ENCODE assay signal across 30 cellular contexts in genomic region chr10:129914153-129914855, GRCh38. TPM values are rescaled to one million over a fixed set of nuclear protein-coding genes. Genes with fewer than 3 reads are reported as not detected.
"Had no signal": no experiment of that assay in that cellular context is flagged by ENCODE, and none has a peak within 500 bp of the region (broad histone marks: within the 10 kb centered on the region; RNA-seq: fewer than 3 reads in every experiment).

No MANE protein-coding gene starts in this region.

- ATAC-seq: activated naive CD8-positive, alpha-beta T cell treated with anti-CD3 and anti-CD28 coated beads, Interleukin-2, amount 50 U/mL, for 24 hours; activated T-helper 17 cell treated with anti-CD3 and anti-CD28 coated beads, Interleukin-2, amount 50 U/mL, for 72 hours; body of pancreas; Panc1; Right ventricle myocardium inferior had no signal

- H3K4me3 Mint-ChIP-seq: activated CD4-positive, alpha-beta memory T cell treated with anti-CD3 and anti-CD28 coated beads, Interleukin-2, amount 10 ng/mL, durations not matched to agents 7 days and 5 days; activated naive CD8-positive, alpha-beta T cell treated with anti-CD3 and anti-CD28 coated beads, Interleukin-2, amount 50 U/mL, for 24 hours; activated T-helper 17 cell treated with anti-CD3 and anti-CD28 coated beads, Interleukin-2, amount 50 U/mL, for 72 hours; IgD-negative memory B cell had no signal

- H3K4me1 Mint-ChIP-seq: activated CD4-positive, alpha-beta memory T cell treated with anti-CD3 and anti-CD28 coated beads, Interleukin-2, amount 10 ng/mL, durations not matched to agents 7 days and 5 days; activated naive CD8-positive, alpha-beta T cell treated with anti-CD3 and anti-CD28 coated beads, Interleukin-2, amount 50 U/mL, for 24 hours; activated T-helper 17 cell treated with anti-CD3 and anti-CD28 coated beads, Interleukin-2, amount 50 U/mL, for 72 hours; IgD-negative memory B cell had no signal

- H3K36me3 Mint-ChIP-seq: IgD-negative memory B cell had no signal

- H3K4me1 ChIP-seq: ascending aorta, body of pancreas had no signal

- H3K27ac ChIP-seq: ascending aorta, body of pancreas, VCaP had no signal

- H3K9me3 ChIP-seq: ascending aorta, body of pancreas had no signal

- H3K27me3 Mint-ChIP-seq: activated CD4-positive, alpha-beta memory T cell treated with anti-CD3 and anti-CD28 coated beads, Interleukin-2, amount 10 ng/mL, durations not matched to agents 7 days and 5 days; activated naive CD8-positive, alpha-beta T cell treated with anti-CD3 and anti-CD28 coated beads, Interleukin-2, amount 50 U/mL, for 24 hours; activated T-helper 17 cell treated with anti-CD3 and anti-CD28 coated beads, Interleukin-2, amount 50 U/mL, for 72 hours; IgD-negative memory B cell had no signal

- FAIRE-seq: bronchial epithelial cell had no signal

- H3K9me3 Mint-ChIP-seq: activated CD4-positive, alpha-beta memory T cell treated with anti-CD3 and anti-CD28 coated beads, Interleukin-2, amount 10 ng/mL, durations not matched to agents 7 days and 5 days; activated naive CD8-positive, alpha-beta T cell treated with anti-CD3 and anti-CD28 coated beads, Interleukin-2, amount 50 U/mL, for 24 hours; activated T-helper 17 cell treated with anti-CD3 and anti-CD28 coated beads, Interleukin-2, amount 50 U/mL, for 72 hours; IgD-negative memory B cell had no signal

- H3K4me3 ChIP-seq: ascending aorta, body of pancreas, SK-N-MC had no signal

- H3K27ac Mint-ChIP-seq: activated CD4-positive, alpha-beta memory T cell treated with anti-CD3 and anti-CD28 coated beads, Interleukin-2, amount 10 ng/mL, durations not matched to agents 7 days and 5 days; activated naive CD8-positive, alpha-beta T cell treated with anti-CD3 and anti-CD28 coated beads, Interleukin-2, amount 50 U/mL, for 24 hours; activated T-helper 17 cell treated with anti-CD3 and anti-CD28 coated beads, Interleukin-2, amount 50 U/mL, for 72 hours; IgD-negative memory B cell had no signal

- H3K36me3 ChIP-seq: ascending aorta had no signal

- DNase-seq: activated CD4-positive, alpha-beta memory T cell treated with anti-CD3 and anti-CD28 coated beads, Interleukin-2, amount 10 ng/mL, durations not matched to agents 7 days and 5 days; activated CD4-positive, alpha-beta T cell treated with anti-CD3 and anti-CD28 coated beads, Interleukin-2, amount 50 U/mL, for 1 hour; activated CD4-positive, CD25-positive, alpha-beta regulatory T cell; activated naive CD4-positive, alpha-beta T cell treated with anti-CD3 and anti-CD28 coated beads, Interleukin-2, amount 50 U/mL, for 16 hours; activated naive CD8-positive, alpha-beta T cell treated with anti-CD3 and anti-CD28 coated beads, Interleukin-2, amount 50 U/mL, for 24 hours; activated T-cell treated with anti-CD3 and anti-CD28 coated beads for 4 hours; activated T-cell treated with anti-CD3 and anti-CD28 coated beads, Interleukin-2, amount 50 U/mL, for 48 hours; amniotic stem cell; body of pancreas; KG1; NCI-H1048; NCI-H1930; NCI-H345; NCI-H510A; NCI-H526 treated with DMSO at 0.1 percent for 48 hours; NCI-H82; OCI-M1; RPMI8226; T-helper 1 cell had no signal

- H3K27me3 ChIP-seq: ascending aorta, body of pancreas had no signal

RNA-seq across cellular contexts. Expression of gene EBF3, which starts 49.8 kb away (rescaled TPM):
- total RNA-seq: activated CD4-positive, alpha-beta memory T cell treated with anti-CD3 and anti-CD28 coated beads, Interleukin-2, amount 10 ng/mL, durations not matched to agents 7 days and 5 days; activated CD8-positive, alpha-beta memory T cell treated with anti-CD3 and anti-CD28 coated beads for 36 hours; activated T-helper 17 cell treated with anti-CD3 and anti-CD28 coated beads, Interleukin-2, amount 50 U/mL, for 72 hours; M059J; T-helper 2 cell treated with Interferon-gamma antibody and Interleukin-4, amounts not matched to agents 100 ng/mL and 5 ng/mL, for 36 hours had no signal
- polyA plus RNA-seq: IgD-negative memory B cell had no signal
